Comparison of ENCODE assay signal across 8 cellular contexts in genomic region chr17:78214016-78214705, GRCh38. TPM values are rescaled to one million over a fixed set of nuclear protein-coding genes. Genes with fewer than 3 reads are reported as not detected.
DNase-seq lines count a peak whose midpoint lies in the region; ATAC-seq and TF ChIP-seq lines count a peak whose summit lies in the region.

TSS of gene BIRC5 (plus strand) at chr17:78214253. CDS start at chr17:78214317, 64 bp downstream.

- CTCF ChIA-PET in AG04449 (lab: Yijun Ruan, JAX): interaction anchor here (1.0 to 1.2 kb wide), 2 partner anchors 37 to 101 kb away, joined by 3 read pairs; no protein-coding TSS in a partner anchor

- intact Hi-C loops in left colon (cut with DNase I, micrococcal nuclease): no loop called here

- H3K4me3 ChIP-seq in AG04449 (ENCODE audit: low read depth, low read length): peak within 1 kb of the TSS; percentile 79
- peak within 1 kb of the TSS; percentile 74 for H3K4me3 ChIP-seq in choroid plexus epithelial cell (ENCODE audit: low read depth, low read length)

- POLR2A ChIA-PET in AG04449 (lab: Yijun Ruan, JAX): interaction anchor here (1.6 kb wide), 1 partner anchor 256 kb away, joined by 4 read pairs; the partner anchor contains the start of gene TNRC6C

- ATAC-seq in GM19023 (IDR thresholded peaks at IDR 0.05; ENCODE audit: unreplicated experiment) (peak; percentile 78), HG03460 (IDR thresholded peaks at IDR 0.05; ENCODE audit: unreplicated experiment) (peak; percentile 61), left colon (peak; percentile 100)

- TF ChIP-seq CTCF in AG04449 (IDR thresholded peaks at IDR 0.05; ENCODE audit: insufficient read depth, low read length, missing control alignments): no peak
- no peak for TF ChIP-seq CTCF in choroid plexus epithelial cell (conservative IDR thresholded peaks at IDR 0.05; ENCODE audit: low read depth, low read length)

- DNase-seq in AG04449 (ENCODE audit: low read depth, low spot score) (peak; percentile 5), NCI-H524 treated with DMSO at 0.1 percent for 48 hours (lab: John Stamatoyannopoulos, UW) (peak; percentile 85), choroid plexus epithelial cell (ENCODE audit: low read depth) (peak; percentile 85), left colon (peak; percentile 80 to 94)
- DNase-seq in activated CD4-positive, alpha-beta T cell treated with anti-CD3 and anti-CD28 coated beads for 24 hours (ENCODE audit: low read depth in 2 of 2): peak; percentile 85 to 91
- peak; percentile 86 to 92 (median 90) for DNase-seq in stimulated activated CD4-positive, alpha-beta T cell treated with anti-CD3 and anti-CD28 coated beads, Interleukin-1b, Interleukin-23, amount 100 ng/mL, for 24 hours (ENCODE audit: low read depth in 4 of 4, low spot score in 1 of 4)

RNA-seq across cellular contexts. Expression of gene BIRC5, which starts in this region (rescaled TPM):
- 10 to 100 TPM in 1 of 2 donors, 1 to 10 TPM in 1; 3.4 to 10.1 TPM for total RNA-seq in left colon

Comparison
In these comparisons a context has a peak if more than half of its experiments do, and no peak if none do; other contexts are left out.
1. Peak in every context shown above with its lines: DNase-seq, ATAC-seq and H3K4me3 ChIP-seq.
2. DNase-seq: peak in every context shown above with its lines; median percentile 90 in stimulated activated CD4-positive, alpha-beta T cell treated with anti-CD3 and anti-CD28 coated beads, Interleukin-1b, Interleukin-23, amount 100 ng/mL, for 24 hours; 88 in activated CD4-positive, alpha-beta T cell treated with anti-CD3 and anti-CD28 coated beads for 24 hours; 87 in left colon; 85 in NCI-H524 treated with DMSO at 0.1 percent for 48 hours; 85 in choroid plexus epithelial cell; 5 in AG04449.